Comparison of ENCODE assay signal across 22 cellular contexts in the genomic region with DNA sequence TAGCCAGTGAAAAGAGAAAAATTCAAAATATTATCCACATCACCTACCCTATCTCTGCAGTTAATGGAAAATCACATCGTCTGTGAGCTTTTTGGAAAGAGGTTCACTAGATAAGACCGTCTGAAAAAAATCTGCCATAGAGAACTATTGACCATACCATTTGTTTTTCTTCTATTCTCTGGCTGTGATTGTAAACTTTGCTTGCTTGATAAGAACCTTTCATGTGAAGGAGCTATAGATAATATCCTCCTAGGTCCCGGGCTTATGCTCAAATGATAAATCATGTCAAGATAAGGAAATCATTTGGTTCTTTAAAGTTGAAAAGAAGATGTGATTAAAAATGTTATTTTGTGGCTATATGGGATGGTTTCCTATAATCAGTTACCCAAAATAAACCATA.
DNase-seq lines count a peak whose midpoint lies in the region; FAIRE-seq and TF ChIP-seq lines count a peak whose summit lies in the region.
"Had no signal": no experiment of that assay in that cellular context is flagged by ENCODE, and none has a peak within 500 bp of the region (broad histone marks: within the 10 kb centered on the region; RNA-seq: fewer than 3 reads in every experiment).

No MANE protein-coding gene starts in this region.

- no peak overlapping the region for H3K4me3 ChIP-seq in mesendoderm (ENCODE audit: low read length)
- H3K4me3 ChIP-seq: A549; BLaER1 treated with 17β-estradiol and CSF1 and Interleukin-3, amounts not matched to agents 10 nM and 100 nM had no signal

- no peak overlapping the region for H3K23ac ChIP-seq in mesendoderm (ENCODE audit: low read length)

- H4K5ac ChIP-seq in mesendoderm (ENCODE audit: low read length): no peak overlapping the region

- no peaks in the 10 kb centered on the region for H3K27me3 ChIP-seq in mesendoderm (ENCODE audit: insufficient read depth, low read length, poor library complexity)
- H3K27me3 ChIP-seq: BE2C had no signal

- no peak overlapping the region for H2BK5ac ChIP-seq in mesendoderm (ENCODE audit: low read length)

- no peak overlapping the region for H3K4me2 ChIP-seq in mesendoderm (ENCODE audit: low read length)
- H3K4me2 ChIP-seq: A549; BLaER1 treated with 17β-estradiol and CSF1 and Interleukin-3, amounts not matched to agents 10 nM and 100 nM had no signal

- H2BK120ac ChIP-seq in mesendoderm (ENCODE audit: low read depth, low read length): no peak overlapping the region

- no peaks in the 10 kb centered on the region for H3K79me1 ChIP-seq in mesendoderm (ENCODE audit: low read length)

- FAIRE-seq in D721Med (lab: Jason Lieb, UNC): peak; percentile 35
- FAIRE-seq: A549, G401.6, GM12892, H1 had no signal

- no peak overlapping the region for H4K8ac ChIP-seq in mesendoderm (ENCODE audit: low read depth, low read length)

- peaks cover 13% of the 10 kb centered on the region for H3K4me1 ChIP-seq in mesendoderm (ENCODE audit: control insufficient read depth, low read depth, low read length)
- H3K4me1 ChIP-seq: A549; BE2C; BLaER1 treated with 17β-estradiol and CSF1 and Interleukin-3, amounts not matched to agents 10 nM and 100 nM had no signal

- TF ChIP-seq CTCF in D721Med (IDR thresholded peaks at IDR 0.05; ENCODE audit: insufficient read depth, missing control alignments) (no peak), VCaP (conservative IDR thresholded peaks at IDR 0.05) (no peak), RWPE1 (conservative IDR thresholded peaks at IDR 0.05; ENCODE audit: low read depth) (no peak)

- CTCF ChIA-PET in RWPE1 (lab: Yijun Ruan, JAX): interaction anchor here (0.5 to 0.7 kb wide), 2 partner anchors 279 to 847 kb away, joined by 3 read pairs; no protein-coding TSS in a partner anchor

- no peaks in the 10 kb centered on the region for H3K36me3 ChIP-seq in mesendoderm (ENCODE audit: control insufficient read depth, insufficient read depth, low read length)
- H3K36me3 ChIP-seq: BE2C; BLaER1 treated with 17β-estradiol and CSF1 and Interleukin-3, amounts not matched to agents 10 nM and 100 nM had no signal

- POLR2A ChIA-PET in RWPE1 (lab: Yijun Ruan, JAX; ENCODE audit: low non-redundant PET): no interaction called here

- no peaks in the 10 kb centered on the region for H3K79me2 ChIP-seq in mesendoderm (ENCODE audit: control insufficient read depth, insufficient read depth, low read length)

- H2AK5ac ChIP-seq in mesendoderm (ENCODE audit: low read length): no peak overlapping the region

- DNase-seq in D721Med (ENCODE audit: insufficient read length, low spot score): no peak
- DNase-seq in mesendoderm: peak; percentile 66
- DNase-seq in iPS-NIHi7 (ENCODE audit: extremely low spot score): no peak
- DNase-seq in activated naive CD4-positive, alpha-beta T cell treated with Interleukin-2 at 50 U/mL for 16 hours: no peak
- no peak for DNase-seq in RWPE1 (ENCODE audit: low spot score)
- DNase-seq: 8988T; ACHN; AML-193; BE2C; Calu3; CD4-positive, alpha-beta T cell; CD8-positive, alpha-beta memory T cell; DMS153; DND-41; H7; HCEC 1CT had no signal

- H3K56ac ChIP-seq in mesendoderm (ENCODE audit: low read length): no peak overlapping the region

- no peak overlapping the region for H3K9ac ChIP-seq in mesendoderm (ENCODE audit: low read length)
- H3K9ac ChIP-seq: BLaER1 treated with 17β-estradiol and CSF1 and Interleukin-3, amounts not matched to agents 10 nM and 100 nM had no signal

- no peak overlapping the region for H2BK15ac ChIP-seq in mesendoderm (replicated peaks; ENCODE audit: low read depth)

- no peak overlapping the region for H3K4ac ChIP-seq in mesendoderm (ENCODE audit: low read depth, low read length)

- H3K18ac ChIP-seq in mesendoderm (ENCODE audit: low read length): no peak overlapping the region

- no CpG with 5 or more reads among the region's 3 CpGs for WGBS in mesendoderm (ENCODE audit: extremely low coverage, insufficient coverage, low lambda C conversion rate)

- H3K27ac ChIP-seq in VCaP: peak overlapping the region; percentile 82
- H3K27ac ChIP-seq in mesendoderm (ENCODE audit: low read depth, low read length): no peak overlapping the region
- H3K27ac ChIP-seq in RWPE1: no peak overlapping the region
- H3K27ac ChIP-seq: A549; BLaER1 treated with 17β-estradiol and CSF1 and Interleukin-3, amounts not matched to agents 10 nM and 100 nM had no signal
